In the genomic region with DNA sequence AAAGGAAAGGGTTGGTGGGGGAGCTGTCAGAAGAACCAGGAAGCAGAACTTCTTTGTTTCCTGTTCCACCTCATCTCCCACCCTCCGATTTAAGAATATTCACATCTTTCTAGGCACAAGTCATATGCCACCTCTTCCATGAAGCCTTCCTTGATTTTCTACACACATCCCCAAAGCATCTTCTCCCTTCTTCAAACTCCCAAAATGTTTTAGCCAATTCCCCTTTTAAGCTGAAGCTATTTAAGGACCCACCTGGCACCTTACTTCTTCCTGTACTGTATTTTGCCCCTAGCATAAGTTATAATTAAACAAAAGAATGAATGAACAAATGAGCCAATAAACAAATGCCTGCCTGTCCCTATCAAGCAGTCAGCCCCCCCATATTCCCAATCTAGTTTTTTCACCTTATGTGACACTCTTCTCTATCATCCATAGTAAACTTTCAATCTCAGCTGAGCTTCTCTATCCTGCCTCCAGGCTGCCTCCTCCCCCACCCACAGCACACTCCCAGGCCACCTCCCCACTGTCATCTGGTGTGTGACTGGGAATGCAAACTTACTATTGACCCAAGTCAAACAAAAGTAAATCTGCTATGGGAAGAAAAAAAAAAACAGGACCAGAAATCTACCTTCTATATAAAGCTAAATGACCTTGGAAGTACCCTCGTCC, we compare ENCODE assay signal across 1 cellular context.
TF ChIP-seq lines count a peak whose summit lies in the region.

No MANE protein-coding gene starts in this region.

TF ChIP-seq in GM23338, 12 proteins besides CTCF, POLR2A, EP300 and RAD21 (continued from another document):
- TF ChIP-seq JUNB (IDR thresholded peaks at IDR 0.05; ENCODE audit: unreplicated experiment) (no peak), EZH2 (IDR thresholded peaks at IDR 0.05; ENCODE audit: low read depth, unreplicated experiment) (no peak), EZH2phosphoT487 (IDR thresholded peaks at IDR 0.05; ENCODE audit: unreplicated experiment) (no peak), ZNF331 (CRISPR knock-in tag; IDR thresholded peaks at IDR 0.05; ENCODE audit: low read depth) (no peak)
